Comparison of ENCODE assay signal across 10 cellular contexts in genomic region chr19:42207767-42208259, GRCh38. TPM values are rescaled to one million over a fixed set of nuclear protein-coding genes. Genes with fewer than 3 reads are reported as not detected.
DNase-seq lines count a peak whose midpoint lies in the region; ATAC-seq and TF ChIP-seq lines count a peak whose summit lies in the region.
"Had no signal": no experiment of that assay in that cellular context is flagged by ENCODE, and none has a peak within 500 bp of the region (broad histone marks: within the 10 kb centered on the region; RNA-seq: fewer than 3 reads in every experiment).

No MANE protein-coding gene starts in this region.

- peaks cover 21% of the 10 kb centered on the region for H3K4me1 ChIP-seq in fibroblast of lung (ENCODE audit: control insufficient read depth, extremely low read depth, insufficient read depth, low read length)
- H3K4me1 ChIP-seq: colonic mucosa had no signal

- peak overlapping the region; percentile 56 for H3K27ac ChIP-seq in fibroblast of lung (ENCODE audit: insufficient read depth, low read length)

- no peaks in the 10 kb centered on the region for H3K9me3 ChIP-seq in T-helper 17 cell (ENCODE audit: control insufficient read depth, low read length, poor library complexity, severe bottlenecking)
- no peaks in the 10 kb centered on the region for H3K9me3 ChIP-seq in fibroblast of lung (ENCODE audit: control insufficient read depth, insufficient read depth, low read depth, low read length)
- H3K9me3 ChIP-seq: colonic mucosa had no signal

- H3K36me3 ChIP-seq in fibroblast of lung (ENCODE audit: control insufficient read depth, insufficient read depth, low read length): peaks cover 13% of the 10 kb centered on the region

- no peak overlapping the region for H3K4me3 Mint-ChIP-seq in activated T-cell treated with anti-CD3 and anti-CD28 coated beads, Interleukin-2, amount 50 U/mL, for 24 hours
- peak overlapping the region; percentile 39 for H3K4me3 Mint-ChIP-seq in T-helper 17 cell

- H3K4me2 ChIP-seq in fibroblast of lung (ENCODE audit: extremely low read depth, insufficient read depth, low read length): peak overlapping the region; percentile 19

- ATAC-seq in T-helper 17 cell: peak; percentile 64
- no peak for ATAC-seq in HG02623 (IDR thresholded peaks at IDR 0.05; ENCODE audit: unreplicated experiment)

- no peaks in the 10 kb centered on the region for H4K20me1 ChIP-seq in fibroblast of lung (ENCODE audit: control insufficient read depth, extremely low read depth, insufficient read depth, low read length)

- no peaks in the 10 kb centered on the region for H3K27me3 ChIP-seq in fibroblast of lung (ENCODE audit: control insufficient read depth, insufficient read depth, low read length)
- H3K27me3 ChIP-seq: colonic mucosa had no signal

- no peaks in the 10 kb centered on the region for H3K27me3 Mint-ChIP-seq in activated T-cell treated with anti-CD3 and anti-CD28 coated beads, Interleukin-2, amount 50 U/mL, for 24 hours
- no peaks in the 10 kb centered on the region for H3K27me3 Mint-ChIP-seq in T-helper 17 cell

- no peak overlapping the region for H3K9ac ChIP-seq in fibroblast of lung (ENCODE audit: insufficient read depth, low read length)

- H3K27ac Mint-ChIP-seq in activated T-cell treated with anti-CD3 and anti-CD28 coated beads, Interleukin-2, amount 50 U/mL, for 24 hours: peak overlapping the region; percentile 89
- H3K27ac Mint-ChIP-seq in T-helper 17 cell: peak overlapping the region; percentile 95

- H3K79me2 ChIP-seq in fibroblast of lung (ENCODE audit: control insufficient read depth, insufficient read depth, low read length): peaks cover 2% of the 10 kb centered on the region

- DNase-seq in activated T-cell treated with anti-CD3 and anti-CD28 coated beads, Interleukin-2, amount 50 U/mL, for 24 hours: no peak
- no peak for DNase-seq in activated T-cell treated with anti-CD3 and anti-CD28 coated beads, Interleukin-2, amount 50 U/mL, for 48 hours
- DNase-seq in T-helper 17 cell: peak in 1 of 3 donors; percentile 32
- peak; percentile 64 to 89 for DNase-seq in fibroblast of lung (ENCODE audit: low read depth in 2 of 2)
- peak; percentile 50 for DNase-seq in stromal cell of bone marrow (ENCODE audit: low read depth)
- DNase-seq in COLO829 (ENCODE audit: low spot score): no peak
- DNase-seq in activated CD4-positive, CD25-positive, alpha-beta regulatory T cell treated with anti-CD3 and anti-CD28 coated beads, Interleukin-2, amount 50 U/mL, for 72 hours: no peak
- DNase-seq: colonic mucosa, nucleus accumbens had no signal

- TF ChIP-seq CTCF in fibroblast of lung (conservative IDR thresholded peaks at IDR 0.05 in 1 of 2, IDR thresholded peaks at IDR 0.05 in 1 of 2; ENCODE audit: low read depth in 1 of 2, low read length in 2 of 2): no peak

- H3K4me1 Mint-ChIP-seq in activated T-cell treated with anti-CD3 and anti-CD28 coated beads, Interleukin-2, amount 50 U/mL, for 24 hours (ENCODE audit: low read depth): peaks cover 63% of the 10 kb centered on the region
- H3K4me1 Mint-ChIP-seq in T-helper 17 cell: peaks cover 56% of the 10 kb centered on the region

- no peak overlapping the region for H3K4me3 ChIP-seq in fibroblast of lung (replicated peaks in 1 of 4; ENCODE audit: control extremely low read depth in 1 of 4, insufficient read depth in 1 of 4, low read depth in 3 of 4, low read length in 4 of 4)
- H3K4me3 ChIP-seq: colonic mucosa had no signal

- peaks cover 87% of the 10 kb centered on the region for H3K36me3 Mint-ChIP-seq in activated T-cell treated with anti-CD3 and anti-CD28 coated beads, Interleukin-2, amount 50 U/mL, for 24 hours (ENCODE audit: low read depth)
- peaks cover 13% of the 10 kb centered on the region for H3K36me3 Mint-ChIP-seq in T-helper 17 cell (ENCODE audit: low read depth)

- no peak overlapping the region for H2AFZ ChIP-seq in fibroblast of lung (ENCODE audit: low read length)

- no peaks in the 10 kb centered on the region for H3K9me3 Mint-ChIP-seq in activated T-cell treated with anti-CD3 and anti-CD28 coated beads, Interleukin-2, amount 50 U/mL, for 24 hours

RNA-seq across cellular contexts. Expression of gene DEDD2, which starts 9.7 kb away (rescaled TPM):
- total RNA-seq in T-helper 17 cell (10 to 100 TPM; 72.1 to 89.9 TPM), fibroblast of lung (11.3 and 17.8 TPM in 2 replicates)
- polyA plus RNA-seq in fibroblast of lung: 9.8 and 10.0 TPM in 2 replicates
- 11.4 and 12.8 TPM in 2 replicates for polyA plus RNA-seq in fibroblast of lung (2012)
- polyA minus RNA-seq in fibroblast of lung (ENCODE audit: low replicate concordance): 14.6 and 15.0 TPM in 2 replicates

RNA-seq across cellular contexts. Expression of gene ZNF526, which starts 12.3 kb away (rescaled TPM):
- total RNA-seq in T-helper 17 cell (1 to 10 TPM; 6.7 to 7.5 TPM), fibroblast of lung (6.7 and 7.8 TPM in 2 replicates)
- 4.9 and 5.9 TPM in 2 replicates for polyA plus RNA-seq in fibroblast of lung
- 7.5 and 8.6 TPM in 2 replicates for polyA plus RNA-seq in fibroblast of lung (2012)
- 20.8 and 25.5 TPM in 2 replicates for polyA minus RNA-seq in fibroblast of lung (ENCODE audit: low replicate concordance)

RNA-seq across cellular contexts. Expression of gene GSK3A, which starts 34.6 kb away (rescaled TPM):
- 10 to 100 TPM; 27.7 to 28.1 TPM for total RNA-seq in T-helper 17 cell
- total RNA-seq in fibroblast of lung: 8.7 and 11.6 TPM in 2 replicates
- 21.7 and 30.6 TPM in 2 replicates for polyA plus RNA-seq in fibroblast of lung
- polyA plus RNA-seq in fibroblast of lung (2012): 32.3 and 41.3 TPM in 2 replicates
- 45.4 and 93.0 TPM in 2 replicates for polyA minus RNA-seq in fibroblast of lung (ENCODE audit: low replicate concordance)

RNA-seq across cellular contexts. Expression of gene ERF, which starts 47.1 kb away (rescaled TPM):
- total RNA-seq in T-helper 17 cell (10 to 100 TPM; 75.8 to 82.1 TPM), fibroblast of lung (13.2 and 14.1 TPM in 2 replicates)
- 35.3 and 36.3 TPM in 2 replicates for polyA plus RNA-seq in fibroblast of lung
- 37.5 and 44.0 TPM in 2 replicates for polyA plus RNA-seq in fibroblast of lung (2012)
- polyA minus RNA-seq in fibroblast of lung (ENCODE audit: low replicate concordance): 36.3 and 46.2 TPM in 2 replicates

Comparison
In these comparisons a context has a peak if more than half of its experiments do, and no peak if none do; other contexts are left out.
1. DNase-seq: peak in fibroblast of lung (2 of 2) and stromal cell of bone marrow (single experiment); none in activated T-cell treated with anti-CD3 and anti-CD28 coated beads, Interleukin-2, amount 50 U/mL, for 24 hours (single experiment), activated T-cell treated with anti-CD3 and anti-CD28 coated beads, Interleukin-2, amount 50 U/mL, for 48 hours (0 of 2), COLO829 (single experiment) and activated CD4-positive, CD25-positive, alpha-beta regulatory T cell treated with anti-CD3 and anti-CD28 coated beads, Interleukin-2, amount 50 U/mL, for 72 hours (single experiment).